Comparison of ENCODE assay signal across 11 cellular contexts in the genomic region with DNA sequence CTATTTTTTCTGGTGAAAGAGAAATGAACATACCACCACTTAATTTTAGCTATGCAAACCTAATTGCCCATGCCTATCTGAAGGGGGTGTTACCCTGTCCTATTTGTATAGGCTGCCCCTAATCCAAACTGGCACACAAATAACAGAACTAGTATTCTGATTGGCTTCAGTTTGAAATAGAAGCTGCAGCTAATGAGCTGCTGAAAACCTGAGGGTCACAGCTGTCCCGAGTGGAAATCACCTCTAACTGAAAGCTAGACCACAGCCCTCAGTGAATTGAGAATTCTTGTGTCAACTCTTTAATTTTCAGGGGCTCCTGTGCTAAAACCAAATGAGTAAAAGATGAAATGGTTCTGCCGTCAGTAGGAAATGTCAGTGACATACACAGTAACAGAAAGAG. TPM values are rescaled to one million over a fixed set of nuclear protein-coding genes. Genes with fewer than 3 reads are reported as not detected.
A peak's percentile ranks its signal among the peaks of the same experiment; 100 is the strongest.
DNase-seq lines count a peak whose midpoint lies in the region; ATAC-seq and TF ChIP-seq lines count a peak whose summit lies in the region.
"Had no signal": no experiment of that assay in that cellular context is flagged by ENCODE, and none has a peak within 500 bp of the region (broad histone marks: within the 10 kb centered on the region; RNA-seq: fewer than 3 reads in every experiment).

No MANE protein-coding gene starts in this region.

- CTCF ChIA-PET in PC-9 (lab: Charles Lee), result no interaction called here

- H3K27ac ChIP-seq in colonic mucosa (no peak overlapping the region), PC-9 (no peak overlapping the region)

- H3K79me2 ChIP-seq in PC-9 (ENCODE audit: low read depth), result no peaks in the 10 kb centered on the region

- H3K4me2 ChIP-seq in PC-9, result no peak overlapping the region

- POLR2A ChIA-PET in PC-9 (lab: Charles Lee; ENCODE audit: unreplicated experiment), result no interaction called here

- H3K9me3 ChIP-seq in colonic mucosa, result no peaks in the 10 kb centered on the region
- no peaks in the 10 kb centered on the region; the same call in 1 of the 2 replicates for H3K9me3 ChIP-seq in PC-9 (ENCODE audit: insufficient read depth, low read depth)

- H3K4me1 Mint-ChIP-seq in naive B cell, result peaks cover 26 to 41% (median 37%) of the 10 kb centered on the region in 3 donors

- BruUV-seq in PC-9 (replicated peaks; lab: Mats Ljungman, UMichigan), result no TSS peak

- H4K20me1 ChIP-seq in PC-9 (ENCODE audit: insufficient read depth), result no peaks in the 10 kb centered on the region

- no peak overlapping the region for H2AFZ ChIP-seq in PC-9

- no peak overlapping the region for H3K4me3 ChIP-seq in colonic mucosa
- no peak overlapping the region for H3K4me3 ChIP-seq in PC-9

- peak overlapping the region; percentile 3 to 74 (median 35) for H3K4me3 Mint-ChIP-seq in naive B cell

- peak; percentile 88 for ATAC-seq in GM18909 (IDR thresholded peaks at IDR 0.05; ENCODE audit: poor library complexity, unreplicated experiment)
- ATAC-seq in GM21723 (IDR thresholded peaks at IDR 0.05; ENCODE audit: unreplicated experiment), result peak; percentile 68
- peak; percentile 78 for ATAC-seq in HG03354 (IDR thresholded peaks at IDR 0.05; ENCODE audit: poor library complexity, severe bottlenecking, unreplicated experiment)
- peak; percentile 61 to 71 for ATAC-seq in naive B cell (ENCODE audit: low read depth in 2 of 2)

- H3K36me3 ChIP-seq in colonic mucosa, result no peaks in the 10 kb centered on the region
- H3K36me3 ChIP-seq in PC-9 (ENCODE audit: low read depth), result no peaks in the 10 kb centered on the region

- TF ChIP-seq CTCF in colonic mucosa (IDR thresholded peaks at IDR 0.05), result no peak
- no peak for TF ChIP-seq CTCF in PC-9 (conservative IDR thresholded peaks at IDR 0.05)

- H3K4me1 ChIP-seq in colonic mucosa, result no peaks in the 10 kb centered on the region
- no peaks in the 10 kb centered on the region for H3K4me1 ChIP-seq in PC-9 (replicated peaks; ENCODE audit: insufficient read depth)

- intact Hi-C loops in colonic mucosa (cut with DNase I) (no loop called here), PC-9 (cut with micrococcal nuclease; ENCODE audit: unreplicated experiment) (no loop called here)

- H3K27me3 Mint-ChIP-seq in naive B cell, result no peaks in the 10 kb centered on the region

- H3K36me3 Mint-ChIP-seq in naive B cell, result peaks cover 0 to 7% of the 10 kb centered on the region in 2 donors

- peak overlapping the region in 5 of 6 donors; percentile 57 to 93 (median 71) for H3K27ac Mint-ChIP-seq in naive B cell

- DNase-seq in naive B cell, result peak; percentile 4
- no peak for DNase-seq in GOT3 (lab: John Stamatoyannopoulos, UW)
- DNase-seq in colonic mucosa, result no peak
- DNase-seq in PC-9, result no peak
- DNase-seq: activated CD4-positive, alpha-beta T cell treated with anti-CD3 and anti-CD28 coated beads, Interleukin-2, amount 50 U/mL, for 1 hour; DMS53; NCI-H1930; RPMI8226 had no signal

- no peak overlapping the region for H3K9ac ChIP-seq in colonic mucosa (ENCODE audit: low read depth in 2 of 2, low read length in 2 of 2)

- H3K27me3 ChIP-seq in colonic mucosa, result no peaks in the 10 kb centered on the region
- H3K27me3 ChIP-seq in PC-9 (ENCODE audit: insufficient read depth, low read depth), result no peaks in the 10 kb centered on the region

- H3K9me3 Mint-ChIP-seq in naive B cell, result peaks cover 0 to 9% (median 5%) of the 10 kb centered on the region in 7 donors

- H3F3A ChIP-seq in PC-9 (ENCODE audit: insufficient read depth, low read depth), result no peaks in the 10 kb centered on the region

- 0 out of 2 replicates have a peak, but pooled peaks cover 2% of the 10 kb centered on the region for H3K9me2 ChIP-seq in PC-9 (ENCODE audit: insufficient read depth)

RNA-seq across cellular contexts. Expression of a gene that starts 28.7 kb away (rescaled TPM):
- polyA plus RNA-seq in naive B cell (ENCODE audit: low read depth in 6 of 6), result 10 to 100 TPM in 1 of 6 donors, 1 to 10 TPM in 5; 3.3 to 20.1 (median 7.5) TPM
- total RNA-seq in colonic mucosa (1 to 10 TPM in 1 of 2 donors, under 1 TPM in 1; 0.42 to 1.0 TPM), PC-9 (2021) (not detected in 2 replicates)
